Comparison of ENCODE assay signal across 1 cellular context in genomic region chr4:139664442-139664841, GRCh38.
TF ChIP-seq lines count a peak whose summit lies in the region.

No MANE protein-coding gene starts in this region.

TF ChIP-seq in HCT116, 20 proteins besides CTCF, POLR2A, EP300 and RAD21 (continued from another document):
- TF ChIP-seq, protein P1, sequence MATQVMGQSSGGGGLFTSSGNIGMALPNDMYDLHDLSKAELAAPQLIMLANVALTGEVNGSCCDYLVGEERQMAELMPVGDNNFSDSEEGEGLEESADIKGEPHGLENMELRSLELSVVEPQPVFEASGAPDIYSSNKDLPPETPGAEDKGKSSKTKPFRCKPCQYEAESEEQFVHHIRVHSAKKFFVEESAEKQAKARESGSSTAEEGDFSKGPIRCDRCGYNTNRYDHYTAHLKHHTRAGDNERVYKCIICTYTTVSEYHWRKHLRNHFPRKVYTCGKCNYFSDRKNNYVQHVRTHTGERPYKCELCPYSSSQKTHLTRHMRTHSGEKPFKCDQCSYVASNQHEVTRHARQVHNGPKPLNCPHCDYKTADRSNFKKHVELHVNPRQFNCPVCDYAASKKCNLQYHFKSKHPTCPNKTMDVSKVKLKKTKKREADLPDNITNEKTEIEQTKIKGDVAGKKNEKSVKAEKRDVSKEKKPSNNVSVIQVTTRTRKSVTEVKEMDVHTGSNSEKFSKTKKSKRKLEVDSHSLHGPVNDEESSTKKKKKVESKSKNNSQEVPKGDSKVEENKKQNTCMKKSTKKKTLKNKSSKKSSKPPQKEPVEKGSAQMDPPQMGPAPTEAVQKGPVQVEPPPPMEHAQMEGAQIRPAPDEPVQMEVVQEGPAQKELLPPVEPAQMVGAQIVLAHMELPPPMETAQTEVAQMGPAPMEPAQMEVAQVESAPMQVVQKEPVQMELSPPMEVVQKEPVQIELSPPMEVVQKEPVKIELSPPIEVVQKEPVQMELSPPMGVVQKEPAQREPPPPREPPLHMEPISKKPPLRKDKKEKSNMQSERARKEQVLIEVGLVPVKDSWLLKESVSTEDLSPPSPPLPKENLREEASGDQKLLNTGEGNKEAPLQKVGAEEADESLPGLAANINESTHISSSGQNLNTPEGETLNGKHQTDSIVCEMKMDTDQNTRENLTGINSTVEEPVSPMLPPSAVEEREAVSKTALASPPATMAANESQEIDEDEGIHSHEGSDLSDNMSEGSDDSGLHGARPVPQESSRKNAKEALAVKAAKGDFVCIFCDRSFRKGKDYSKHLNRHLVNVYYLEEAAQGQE (IDR thresholded peaks at IDR 0.05; ENCODE audit: low read depth), result no peak
- no peak for TF ChIP-seq ZBTB33 (IDR thresholded peaks at IDR 0.05; ENCODE audit: extremely low read depth, insufficient replicate concordance, low read length)
- no peak for TF ChIP-seq ZFX (IDR thresholded peaks at IDR 0.05)
TF ChIP-seq in HCT116: peak in this region for 0.
